Comparison of ENCODE assay signal across 25 cellular contexts in the genomic region with DNA sequence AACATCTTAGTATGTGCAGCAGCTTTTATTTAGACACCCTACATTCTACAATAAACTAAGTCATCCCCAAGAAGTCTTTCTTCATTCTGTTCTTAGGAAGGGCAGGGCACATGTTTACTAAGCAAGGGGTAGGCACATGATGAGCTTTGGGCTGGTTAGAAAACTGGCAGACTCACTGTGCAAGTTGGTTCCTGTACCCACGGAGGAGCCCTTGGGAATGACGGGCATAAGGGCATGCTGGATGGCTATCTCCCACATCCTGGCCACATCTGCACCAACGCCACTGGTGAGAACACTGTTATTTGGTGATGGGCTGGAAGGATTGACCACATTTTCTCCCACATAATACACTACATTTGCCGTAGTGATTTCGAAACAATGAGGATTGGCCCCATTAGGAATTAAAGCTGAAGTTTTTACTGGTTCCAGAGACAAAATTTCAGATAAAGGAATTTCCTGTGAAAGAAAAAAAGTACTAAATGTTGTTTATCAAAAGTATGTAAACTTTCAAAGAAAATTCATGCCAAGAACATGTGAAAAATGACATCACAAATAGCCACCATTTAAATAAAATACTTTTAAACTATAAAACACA.
"Had no signal": no experiment of that assay in that cellular context is flagged by ENCODE, and none has a peak within 500 bp of the region (broad histone marks: within the 10 kb centered on the region; RNA-seq: fewer than 3 reads in every experiment).

No MANE protein-coding gene starts in this region.

- H3K27me3 ChIP-seq: body of pancreas, esophagus muscularis mucosa, spleen, vagina had no signal

- ATAC-seq: activated CD4-positive, CD25-positive, alpha-beta regulatory T cell treated with anti-CD3 and anti-CD28 coated beads, Interleukin-2, amount 50 U/mL, for 24 hours; activated naive CD8-positive, alpha-beta T cell treated with anti-CD3 and anti-CD28 coated beads, Interleukin-2, amount 50 U/mL, for 24 hours; activated T-cell treated with anti-CD3 and anti-CD28 coated beads, Interleukin-2, amount 50 U/mL, for 72 hours; body of pancreas; natural killer cell had no signal

- H3K27ac Mint-ChIP-seq: activated CD4-positive, alpha-beta memory T cell treated with anti-CD3 and anti-CD28 coated beads, Interleukin-2, amount 10 ng/mL, durations not matched to agents 7 days and 5 days; activated CD4-positive, alpha-beta T cell treated with anti-CD3 and anti-CD28 coated beads, Interleukin-2, amount 10 ng/mL, durations not matched to agents 24 days and 14 days; activated naive CD8-positive, alpha-beta T cell treated with anti-CD3 and anti-CD28 coated beads, Interleukin-2, amount 50 U/mL, for 24 hours; activated T-cell treated with anti-CD3 and anti-CD28 coated beads, Interleukin-2, amount 50 U/mL, for 72 hours; dendritic cell treated with granulocyte-macrophage colony-stimulating factor and Interleukin-4, amounts not matched to agents 40 ng/mL and 50 ng/mL, for 4 days; natural killer cell; progenitor cell of endocrine pancreas; type B pancreatic cell had no signal

- H3K4me3 Mint-ChIP-seq: activated CD4-positive, alpha-beta memory T cell treated with anti-CD3 and anti-CD28 coated beads, Interleukin-2, amount 10 ng/mL, durations not matched to agents 7 days and 5 days; activated CD4-positive, alpha-beta T cell treated with anti-CD3 and anti-CD28 coated beads, Interleukin-2, amount 10 ng/mL, durations not matched to agents 24 days and 14 days; activated naive CD8-positive, alpha-beta T cell treated with anti-CD3 and anti-CD28 coated beads, Interleukin-2, amount 50 U/mL, for 24 hours; activated T-cell treated with anti-CD3 and anti-CD28 coated beads, Interleukin-2, amount 50 U/mL, for 72 hours; dendritic cell treated with granulocyte-macrophage colony-stimulating factor and Interleukin-4, amounts not matched to agents 40 ng/mL and 50 ng/mL, for 4 days; natural killer cell; type B pancreatic cell had no signal

- H3K9me3 Mint-ChIP-seq: activated naive CD8-positive, alpha-beta T cell treated with anti-CD3 and anti-CD28 coated beads, Interleukin-2, amount 50 U/mL, for 24 hours; dendritic cell treated with granulocyte-macrophage colony-stimulating factor and Interleukin-4, amounts not matched to agents 40 ng/mL and 50 ng/mL, for 4 days had no signal

- H3K36me3 Mint-ChIP-seq: natural killer cell, type B pancreatic cell had no signal

- H3K9me3 ChIP-seq: body of pancreas, esophagus muscularis mucosa, left ventricle myocardium inferior, thoracic aorta, vagina had no signal

- H3K4me1 ChIP-seq: esophagus muscularis mucosa, left ventricle myocardium inferior, spleen, vagina had no signal

- H3K27me3 Mint-ChIP-seq: activated CD4-positive, alpha-beta memory T cell treated with anti-CD3 and anti-CD28 coated beads, Interleukin-2, amount 10 ng/mL, durations not matched to agents 7 days and 5 days; activated CD4-positive, alpha-beta T cell treated with anti-CD3 and anti-CD28 coated beads, Interleukin-2, amount 10 ng/mL, durations not matched to agents 24 days and 14 days; activated naive CD8-positive, alpha-beta T cell treated with anti-CD3 and anti-CD28 coated beads, Interleukin-2, amount 50 U/mL, for 24 hours; dendritic cell treated with granulocyte-macrophage colony-stimulating factor and Interleukin-4, amounts not matched to agents 40 ng/mL and 50 ng/mL, for 4 days; progenitor cell of endocrine pancreas; type B pancreatic cell had no signal

- H3K4me1 Mint-ChIP-seq: activated CD4-positive, alpha-beta memory T cell treated with anti-CD3 and anti-CD28 coated beads, Interleukin-2, amount 10 ng/mL, durations not matched to agents 7 days and 5 days; activated CD4-positive, alpha-beta T cell treated with anti-CD3 and anti-CD28 coated beads, Interleukin-2, amount 10 ng/mL, durations not matched to agents 24 days and 14 days; activated naive CD8-positive, alpha-beta T cell treated with anti-CD3 and anti-CD28 coated beads, Interleukin-2, amount 50 U/mL, for 24 hours; natural killer cell had no signal

- DNase-seq: activated CD4-positive, alpha-beta memory T cell treated with anti-CD3 and anti-CD28 coated beads, Interleukin-2, amount 10 ng/mL, durations not matched to agents 7 days and 5 days; activated CD4-positive, alpha-beta T cell treated with anti-CD3 and anti-CD28 coated beads, Interleukin-2, amount 10 ng/mL, durations not matched to agents 24 days and 14 days; activated effector memory CD4-positive, alpha-beta T cell treated with anti-CD3 and anti-CD28 coated beads, Interleukin-2, amount 50 U/mL, for 16 hours; activated naive CD4-positive, alpha-beta T cell treated with anti-CD3 and anti-CD28 coated beads, Interleukin-2, amount 50 U/mL, for 16 hours; activated naive CD8-positive, alpha-beta T cell treated with anti-CD3 and anti-CD28 coated beads, Interleukin-2, amount 50 U/mL, for 24 hours; activated T-cell treated with anti-CD3 and anti-CD28 coated beads, Interleukin-2, amount 50 U/mL, for 72 hours; anterior cingulate cortex; body of pancreas; caudate nucleus; effector CD4-positive, alpha-beta T cell; left ventricle myocardium inferior; midbrain; natural killer cell; retina; spleen; stimulated activated CD4-positive, alpha-beta T cell treated with anti-CD3 and anti-CD28 coated beads, Interleukin-4, amount 100 ng/mL, for 24 hours; stimulated activated naive CD4-positive, alpha-beta T cell treated with Interleukin-2 at 50 U/mL for 16 hours had no signal

- H3K36me3 ChIP-seq: esophagus muscularis mucosa, left ventricle myocardium inferior, spleen, vagina had no signal

- H3K27ac ChIP-seq: body of pancreas, esophagus muscularis mucosa, left ventricle myocardium inferior, spleen, thoracic aorta, vagina, VCaP had no signal

- H3K4me3 ChIP-seq: body of pancreas, esophagus muscularis mucosa, left ventricle myocardium inferior, spleen, thoracic aorta, vagina had no signal
